Comparison of ENCODE assay signal across 1 cellular context in genomic region chr20:45157977-45158376, GRCh38.
TF ChIP-seq lines count a peak whose summit lies in the region.

No MANE protein-coding gene starts in this region.

TF ChIP-seq in endothelial cell of umbilical vein, 7 proteins besides CTCF, POLR2A, EP300 and RAD21:
- TF ChIP-seq GATA2 (IDR thresholded peaks at IDR 0.05; ENCODE audit: insufficient read depth, insufficient read length, low read depth, low read length) (no peak), EZH2 (IDR thresholded peaks at IDR 0.05; ENCODE audit: borderline replicate concordance, low read depth, low read length, severe bottlenecking) (no peak), MAX (IDR thresholded peaks at IDR 0.05; ENCODE audit: insufficient read depth, insufficient read length) (no peak), JUN (IDR thresholded peaks at IDR 0.05; ENCODE audit: borderline replicate concordance, insufficient read depth, insufficient read length, low read depth) (no peak), POLR2AphosphoS5 (IDR thresholded peaks at IDR 0.05; ENCODE audit: insufficient read depth, low read depth, low read length) (no peak), FOS (IDR thresholded peaks at IDR 0.05; ENCODE audit: borderline replicate concordance, insufficient read depth, low read length) (no peak), MYC (IDR thresholded peaks at IDR 0.05; ENCODE audit: low read depth, low read length) (no peak)
TF ChIP-seq in endothelial cell of umbilical vein: peak in this region for 0.
